ENCODE assay signal across 25 cellular contexts in the genomic region with DNA sequence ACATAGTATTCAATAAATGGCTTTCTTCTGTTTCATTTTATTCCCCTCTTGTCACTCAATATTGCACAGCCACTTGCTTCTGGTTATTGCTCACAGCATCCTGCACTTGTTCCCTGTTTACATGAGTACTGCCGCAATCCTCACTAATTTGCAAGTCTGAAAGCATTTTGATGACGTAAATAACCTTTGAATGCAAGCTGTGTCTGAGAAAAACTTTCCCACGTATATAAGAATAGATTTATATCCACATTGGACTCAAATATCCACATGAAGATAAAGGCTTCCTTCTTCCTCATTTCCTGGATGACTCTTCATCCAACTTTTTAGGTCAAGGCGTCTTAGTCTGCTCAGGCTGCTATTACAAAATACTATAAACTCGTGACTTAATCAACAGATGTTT.
DNase-seq lines count a peak whose midpoint lies in the region; ATAC-seq, FAIRE-seq and TF ChIP-seq lines count a peak whose summit lies in the region.
"Had no signal": no experiment of that assay in that cellular context is flagged by ENCODE, and none has a peak within 500 bp of the region (broad histone marks: within the 10 kb centered on the region; RNA-seq: fewer than 3 reads in every experiment).

No MANE protein-coding gene starts in this region.

- no peaks in the 10 kb centered on the region for H3K9me3 ChIP-seq in GM23248 (ENCODE audit: low read depth)
- no peaks in the 10 kb centered on the region for H3K9me3 ChIP-seq in pancreas
- H3K9me3 ChIP-seq: HAP-1, MG63 had no signal

- no peaks in the 10 kb centered on the region for H3F3A ChIP-seq in GM23248 (ENCODE audit: insufficient read depth)

- no peak overlapping the region for H3K9ac ChIP-seq in GM23248

- H3K36me3 ChIP-seq in GM23248 (ENCODE audit: low read depth) (no peaks in the 10 kb centered on the region), pancreas (no peaks in the 10 kb centered on the region)
- H3K36me3 ChIP-seq: HAP-1, MG63 had no signal

- H3K9me2 ChIP-seq in GM23248 (ENCODE audit: insufficient read depth), result no peaks in the 10 kb centered on the region

- intact Hi-C loops in pancreas (cut with DNase I), result no loop called here

- H4K20me1 ChIP-seq in GM23248 (ENCODE audit: insufficient read depth), result no peaks in the 10 kb centered on the region

- H3K27ac ChIP-seq in GM23248, result no peak overlapping the region
- H3K27ac ChIP-seq in pancreas, result no peak overlapping the region
- H3K27ac ChIP-seq: C4-2B had no signal

- FAIRE-seq in pancreas (lab: Jason Lieb, UNC), result no peak
- FAIRE-seq: GM18507, K562 had no signal

- H3K27me3 ChIP-seq in GM23248 (replicated peaks; ENCODE audit: insufficient read depth) (peaks cover 12% of the 10 kb centered on the region), pancreas (no peaks in the 10 kb centered on the region)
- H3K27me3 ChIP-seq: MG63 had no signal

- in situ Hi-C loops in GM23248 (cut with MboI), result no loop called here

- no peak overlapping the region for H3K4me3 ChIP-seq in GM23248
- H3K4me3 ChIP-seq in choroid plexus epithelial cell (ENCODE audit: low read depth, low read length), result no peak overlapping the region
- no peak overlapping the region for H3K4me3 ChIP-seq in pancreas
- H3K4me3 ChIP-seq: GM23338, HAP-1, K562, MG63 had no signal

- ATAC-seq in pancreas (peak; percentile 24 to 90 (median 74)), HG03457 (IDR thresholded peaks at IDR 0.05; ENCODE audit: unreplicated experiment) (no peak), HG02870 (IDR thresholded peaks at IDR 0.05; ENCODE audit: unreplicated experiment) (no peak)
- ATAC-seq: CD8-positive, alpha-beta T cell; GM23338; K562 had no signal

- no peaks in the 10 kb centered on the region for H3K79me2 ChIP-seq in GM23248 (ENCODE audit: insufficient read depth)

- DNase-seq in GM23248, result peak; percentile 33
- DNase-seq in NCI-H460 (ENCODE audit: extremely low read depth, low read depth), result peak; percentile 44
- peak; percentile 24 for DNase-seq in choroid plexus epithelial cell (ENCODE audit: low read depth)
- DNase-seq in pancreas, result peak in 1 of 6 donors; percentile 22
- no peak for DNase-seq in Ammon's horn (ENCODE audit: low spot score)
- DNase-seq: Calu3; CD8-positive, alpha-beta T cell; DMS79 treated with DMSO at 0.1 percent for 48 hours; HFFc6; Kasumi-1; MG63; NCI-H2029; NCI-H2227 treated with DMSO at 0.1 percent for 48 hours; NCI-H510A; NCI-H69; Right ventricle myocardium superior; RPMI8226; T-helper 1 cell had no signal

- H3K4me1 ChIP-seq in GM23248 (ENCODE audit: insufficient read depth) (no peaks in the 10 kb centered on the region), pancreas (no peaks in the 10 kb centered on the region)
- H3K4me1 ChIP-seq: HAP-1 had no signal

- no peak overlapping the region for H3K4me2 ChIP-seq in GM23248 (ENCODE audit: unreplicated experiment)
- H3K4me2 ChIP-seq: GM23338 had no signal

- WGBS in GM23248 (ENCODE audit: low coverage in 1 of 2, low lambda C conversion rate in 2 of 2, missing lambda C conversion rate in 2 of 2), 2 experiments, result 35 to 38% methylated on average over 5 of the region's 5 CpGs
- WGBS in pancreas, 2 donors, result 35 to 43% methylated on average over 5 of the region's 5 CpGs

- H2AFZ ChIP-seq in GM23248, result no peak overlapping the region
- H2AFZ ChIP-seq: GM23338 had no signal

- no peak for TF ChIP-seq CTCF in choroid plexus epithelial cell (conservative IDR thresholded peaks at IDR 0.05; ENCODE audit: low read depth, low read length)
- TF ChIP-seq CTCF in pancreas (IDR thresholded peaks at IDR 0.05), result no peak

Comparison
In these comparisons a context has a peak if more than half of its experiments do, and no peak if none do; other contexts are left out.
1. ATAC-seq: peak in pancreas (4 of 4); none in HG03457 (single experiment) and HG02870 (single experiment).